In the genomic region with DNA sequence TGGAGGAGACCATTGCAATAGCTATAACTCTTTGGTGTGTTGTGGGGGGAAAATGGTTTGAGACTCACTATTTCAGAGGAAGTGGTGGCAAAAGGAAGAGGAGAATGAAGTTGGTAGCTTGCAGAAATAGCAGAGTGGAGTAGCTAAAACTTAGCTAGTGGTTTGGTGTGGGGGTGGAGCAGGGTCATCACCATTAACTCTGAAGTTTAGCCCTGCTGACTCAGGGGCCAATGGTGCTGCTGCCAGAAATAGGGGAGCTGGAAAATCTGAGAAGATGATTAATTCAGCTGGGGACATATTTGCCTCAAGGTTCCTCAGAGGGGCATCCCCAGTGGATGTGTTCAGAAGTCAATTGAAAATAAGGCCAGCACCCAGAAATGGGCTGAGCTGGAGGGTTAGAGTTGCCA, we compare ENCODE assay signal across 8 cellular contexts.
A peak's percentile ranks its signal among the peaks of the same experiment; 100 is the strongest.
DNase-seq lines count a peak whose midpoint lies in the region; ATAC-seq and TF ChIP-seq lines count a peak whose summit lies in the region.

No MANE protein-coding gene starts in this region.

- no peaks in the 10 kb centered on the region for H3K9me3 Mint-ChIP-seq in activated T-helper 2 cell treated with anti-CD3 and anti-CD28 coated beads, Interferon-gamma antibody, Interleukin-2, Interleukin-4, amounts not matched to agents 10 μg/mL and 5 μg/mL and 100 μg/mL, durations not matched to agents 14 hours and 24 hours and 36 hours

- peaks cover 81% of the 10 kb centered on the region for H4K20me1 ChIP-seq in OCI-LY3 (ENCODE audit: insufficient read depth, low read length)

- H3K36me3 Mint-ChIP-seq in activated T-helper 2 cell treated with anti-CD3 and anti-CD28 coated beads, Interferon-gamma antibody, Interleukin-2, Interleukin-4, amounts not matched to agents 10 μg/mL and 5 μg/mL and 100 μg/mL, durations not matched to agents 14 hours and 24 hours and 36 hours (ENCODE audit: low read depth) = peaks cover 46% of the 10 kb centered on the region

- H3K27me3 ChIP-seq in OCI-LY3 (ENCODE audit: low read depth, low read length) = 0 out of 2 replicates have a peak, but pooled peaks cover 3% of the 10 kb centered on the region

- DNase-seq in Caki2 (ENCODE audit: low read depth) (peak; percentile 56), renal cortical epithelial cell (ENCODE audit: low read depth) (peak; percentile 83), G401 (ENCODE audit: low spot score) (no peak), DMS153 (lab: John Stamatoyannopoulos, UW) (no peak), cerebellar cortex (ENCODE audit: low spot score) (no peak)
- DNase-seq in activated T-helper 2 cell treated with anti-CD3 and anti-CD28 coated beads, Interferon-gamma antibody, Interleukin-2, Interleukin-4, amounts not matched to agents 10 μg/mL and 5 μg/mL and 100 μg/mL, durations not matched to agents 14 hours and 24 hours and 36 hours (ENCODE audit: low spot score) = peak; percentile 52

- H3K4me3 Mint-ChIP-seq in activated T-helper 2 cell treated with anti-CD3 and anti-CD28 coated beads, Interferon-gamma antibody, Interleukin-2, Interleukin-4, amounts not matched to agents 10 μg/mL and 5 μg/mL and 100 μg/mL, durations not matched to agents 14 hours and 24 hours and 36 hours (ENCODE audit: low read depth) = peak overlapping the region; percentile 76

- in situ Hi-C loops in Caki2 (cut with HindIII; ENCODE audit: low pct_unique_long_range_greater_than_20kb, low sequenced_read_pairs) (no loop called here), G401 (cut with HindIII; ENCODE audit: low sequenced_read_pairs) (no loop called here)

- peaks cover 81% of the 10 kb centered on the region for H3K4me1 Mint-ChIP-seq in activated T-helper 2 cell treated with anti-CD3 and anti-CD28 coated beads, Interferon-gamma antibody, Interleukin-2, Interleukin-4, amounts not matched to agents 10 μg/mL and 5 μg/mL and 100 μg/mL, durations not matched to agents 14 hours and 24 hours and 36 hours (ENCODE audit: low read depth)

- peaks cover 9% of the 10 kb centered on the region for H3K36me3 ChIP-seq in OCI-LY3 (replicated peaks; ENCODE audit: low read depth, low read length)

- no peak overlapping the region for H3K9ac ChIP-seq in OCI-LY3 (ENCODE audit: low read length)

- no peak for ATAC-seq in HG03159 (IDR thresholded peaks at IDR 0.05; ENCODE audit: unreplicated experiment)

- no peaks in the 10 kb centered on the region for H3K9me3 ChIP-seq in OCI-LY3 (ENCODE audit: insufficient read depth, low read length)

- intact Hi-C loops in activated T-helper 2 cell treated with anti-CD3 and anti-CD28 coated beads, Interferon-gamma antibody, Interleukin-2, Interleukin-4, amounts not matched to agents 10 μg/mL and 5 μg/mL and 100 μg/mL, durations not matched to agents 14 hours and 24 hours and 36 hours (cut with micrococcal nuclease) = loop anchor here (1.0 to 10.0 kb wide), 9 partner anchors 9 to 541 kb away; no protein-coding TSS in a partner anchor

- no peaks in the 10 kb centered on the region for H3K27me3 Mint-ChIP-seq in activated T-helper 2 cell treated with anti-CD3 and anti-CD28 coated beads, Interferon-gamma antibody, Interleukin-2, Interleukin-4, amounts not matched to agents 10 μg/mL and 5 μg/mL and 100 μg/mL, durations not matched to agents 14 hours and 24 hours and 36 hours (ENCODE audit: low read depth)

- no peak for TF ChIP-seq CTCF in OCI-LY3 (IDR thresholded peaks at IDR 0.05; ENCODE audit: low read depth, low read length)

- peak overlapping the region; percentile 98 for H3K27ac Mint-ChIP-seq in activated T-helper 2 cell treated with anti-CD3 and anti-CD28 coated beads, Interferon-gamma antibody, Interleukin-2, Interleukin-4, amounts not matched to agents 10 μg/mL and 5 μg/mL and 100 μg/mL, durations not matched to agents 14 hours and 24 hours and 36 hours

- H3K4me1 ChIP-seq in OCI-LY3 (ENCODE audit: low read length) = peaks cover 46% of the 10 kb centered on the region

- no peak overlapping the region for H2AFZ ChIP-seq in OCI-LY3 (ENCODE audit: low read depth, low read length)

- H3K4me3 ChIP-seq in OCI-LY3 (ENCODE audit: low read length) = peak overlapping the region; percentile 23; the same call in 1 of the 2 replicates

- H3K27ac ChIP-seq in OCI-LY3 (ENCODE audit: low read length) = no peak overlapping the region

- 0 out of 2 replicates have a peak, but pooled peaks cover 4% of the 10 kb centered on the region for H3K79me2 ChIP-seq in OCI-LY3 (ENCODE audit: low read length)

- peak overlapping the region; percentile 55 for H3K4me2 ChIP-seq in OCI-LY3 (ENCODE audit: low read length)

Comparison
In these comparisons a context has a peak if more than half of its experiments do, and no peak if none do; other contexts are left out.
1. DNase-seq: peak in Caki2 (single experiment), activated T-helper 2 cell treated with anti-CD3 and anti-CD28 coated beads, Interferon-gamma antibody, Interleukin-2, Interleukin-4, amounts not matched to agents 10 μg/mL and 5 μg/mL and 100 μg/mL, durations not matched to agents 14 hours and 24 hours and 36 hours (single experiment) and renal cortical epithelial cell (single experiment); none in G401 (single experiment), DMS153 (single experiment) and cerebellar cortex (single experiment).